In the genomic region with DNA sequence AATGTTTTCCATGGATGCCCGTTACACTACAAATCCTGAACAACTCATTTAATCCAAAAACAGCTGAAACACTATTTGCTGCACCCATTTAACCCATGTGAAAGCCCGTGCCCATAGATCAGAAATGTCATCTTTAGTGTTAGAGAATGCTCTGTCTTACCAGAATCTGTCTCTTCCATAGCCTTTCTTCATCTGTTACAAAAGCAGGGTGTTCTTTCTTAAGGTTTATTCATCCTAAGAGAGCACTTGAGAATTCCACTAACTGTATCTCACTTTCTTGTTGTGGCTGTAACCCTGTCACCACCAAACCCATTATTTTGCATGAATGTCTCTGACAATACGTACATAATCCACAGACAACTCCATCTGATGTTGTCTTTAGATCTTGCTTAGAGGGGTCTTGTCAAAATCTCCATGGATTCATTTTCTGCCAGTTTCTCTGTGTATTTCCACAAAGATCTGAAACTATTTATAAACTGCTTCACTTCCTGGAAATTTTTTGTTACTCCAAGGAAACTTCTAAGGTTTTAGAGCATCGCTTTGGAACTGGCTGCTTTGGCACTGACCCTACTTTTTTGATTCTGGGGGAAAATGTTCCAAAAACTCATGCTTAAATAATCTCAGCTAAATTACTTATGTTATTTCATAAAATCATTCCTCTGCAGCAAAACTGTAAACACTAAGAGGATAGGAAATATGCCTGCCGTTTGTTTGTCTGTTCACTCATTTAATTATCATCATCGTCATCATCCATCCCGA, we compare ENCODE assay signal across 15 cellular contexts.
DNase-seq lines count a peak whose midpoint lies in the region; ATAC-seq and TF ChIP-seq lines count a peak whose summit lies in the region.
"Had no signal": no experiment of that assay in that cellular context is flagged by ENCODE, and none has a peak within 500 bp of the region (broad histone marks: within the 10 kb centered on the region; RNA-seq: fewer than 3 reads in every experiment).

No MANE protein-coding gene starts in this region.

- WGBS in adrenal gland, 4 donors, result 60 to 66% (median 63%) methylated on average over 7 of the region's 7 CpGs
- WGBS in esophagus squamous epithelium, 2 donors, result 73 to 74% methylated on average over 7 of the region's 7 CpGs
- 56 to 66% methylated on average over 7 of the region's 7 CpGs for WGBS in thyroid gland, 2 donors

- TF ChIP-seq POLR2A in adrenal gland (IDR thresholded peaks at IDR 0.05), result no peak
- TF ChIP-seq POLR2A in esophagus squamous epithelium (IDR thresholded peaks at IDR 0.05), result no peak
- no peak for TF ChIP-seq POLR2A in thyroid gland (IDR thresholded peaks at IDR 0.05)

- H3K27me3 ChIP-seq in adrenal gland, result no peaks in the 10 kb centered on the region
- H3K27me3 ChIP-seq in esophagus squamous epithelium, result no peaks in the 10 kb centered on the region
- H3K27me3 ChIP-seq in thyroid gland, result no peaks in the 10 kb centered on the region

- TF ChIP-seq CTCF in adrenal gland (IDR thresholded peaks at IDR 0.05), result no peak
- TF ChIP-seq CTCF in esophagus squamous epithelium (IDR thresholded peaks at IDR 0.05), result no peak
- no peak for TF ChIP-seq CTCF in osteocyte (IDR thresholded peaks at IDR 0.05)
- TF ChIP-seq CTCF in thyroid gland (IDR thresholded peaks at IDR 0.05), result no peak

- H3K27ac Mint-ChIP-seq in osteocyte (ENCODE audit: unreplicated experiment), result peak overlapping the region; percentile 90
- H3K27ac Mint-ChIP-seq in activated naive CD4-positive, alpha-beta T cell treated with anti-CD3 and anti-CD28 coated beads, Interleukin-2, amount 50 U/mL, for 72 hours, result no peak overlapping the region
- no peak overlapping the region for H3K27ac Mint-ChIP-seq in stimulated activated naive CD8-positive, alpha-beta T cell treated with anti-CD3 and anti-CD28 coated beads, Interleukin-15, amount 100 ng/mL, for 72 hours
- H3K27ac Mint-ChIP-seq: activated CD8-positive, alpha-beta T cell treated with anti-CD3 and anti-CD28 coated beads, Interleukin-2, amount 10 ng/mL, durations not matched to agents 7 days and 5 days; naive thymus-derived CD4-positive, alpha-beta T cell had no signal

- no peak overlapping the region for H3K4me3 ChIP-seq in adrenal gland
- H3K4me3 ChIP-seq in esophagus squamous epithelium, result no peak overlapping the region
- no peak overlapping the region for H3K4me3 ChIP-seq in thyroid gland (replicated peaks in 1 of 3)

- ATAC-seq in HG03442 (IDR thresholded peaks at IDR 0.05; ENCODE audit: unreplicated experiment), result no peak
- ATAC-seq in activated naive CD4-positive, alpha-beta T cell treated with anti-CD3 and anti-CD28 coated beads, Interleukin-2, amount 50 U/mL, for 72 hours, result no peak
- no peak for ATAC-seq in stimulated activated naive CD8-positive, alpha-beta T cell treated with anti-CD3 and anti-CD28 coated beads, Interleukin-15, amount 100 ng/mL, for 72 hours
- ATAC-seq: activated CD8-positive, alpha-beta T cell treated with anti-CD3 and anti-CD28 coated beads, Interleukin-2, amount 10 ng/mL, durations not matched to agents 7 days and 5 days; naive thymus-derived CD4-positive, alpha-beta T cell had no signal

- no peaks in the 10 kb centered on the region for H3K36me3 Mint-ChIP-seq in osteocyte (ENCODE audit: unreplicated experiment)
- H3K36me3 Mint-ChIP-seq in activated naive CD4-positive, alpha-beta T cell treated with anti-CD3 and anti-CD28 coated beads, Interleukin-2, amount 50 U/mL, for 72 hours, result no peaks in the 10 kb centered on the region
- H3K36me3 Mint-ChIP-seq: naive thymus-derived CD4-positive, alpha-beta T cell had no signal

- H3K4me1 Mint-ChIP-seq in osteocyte (ENCODE audit: unreplicated experiment), result peaks cover 59% of the 10 kb centered on the region
- H3K4me1 Mint-ChIP-seq in stimulated activated naive CD8-positive, alpha-beta T cell treated with anti-CD3 and anti-CD28 coated beads, Interleukin-15, amount 100 ng/mL, for 72 hours, result peaks cover 6% of the 10 kb centered on the region

- no peaks in the 10 kb centered on the region for H3K36me3 ChIP-seq in adrenal gland (replicated peaks in 1 of 2)
- H3K36me3 ChIP-seq in esophagus squamous epithelium, result no peaks in the 10 kb centered on the region
- H3K36me3 ChIP-seq in thyroid gland, result no peaks in the 10 kb centered on the region

- H3K27ac ChIP-seq in adrenal gland (peak overlapping the region; percentile 49 to 91 (median 85)), esophagus squamous epithelium (peak overlapping the region in 3 of 4 donors; percentile 50 to 72 (median 59)), thyroid gland (peak overlapping the region in 2 of 3 donors; percentile 32 to 63)
- H3K27ac ChIP-seq: RWPE1 had no signal

- no peak overlapping the region for H3K4me3 Mint-ChIP-seq in osteocyte (ENCODE audit: unreplicated experiment)
- H3K4me3 Mint-ChIP-seq in stimulated activated naive CD8-positive, alpha-beta T cell treated with anti-CD3 and anti-CD28 coated beads, Interleukin-15, amount 100 ng/mL, for 72 hours, result no peak overlapping the region
- H3K4me3 Mint-ChIP-seq: activated CD8-positive, alpha-beta T cell treated with anti-CD3 and anti-CD28 coated beads, Interleukin-2, amount 10 ng/mL, durations not matched to agents 7 days and 5 days; naive thymus-derived CD4-positive, alpha-beta T cell had no signal

- no peaks in the 10 kb centered on the region for H3K27me3 Mint-ChIP-seq in osteocyte (ENCODE audit: unreplicated experiment)
- H3K27me3 Mint-ChIP-seq in stimulated activated naive CD8-positive, alpha-beta T cell treated with anti-CD3 and anti-CD28 coated beads, Interleukin-15, amount 100 ng/mL, for 72 hours, result peaks cover 15% of the 10 kb centered on the region

- no peak for DNase-seq in adrenal gland
- DNase-seq in esophagus squamous epithelium (lab: John Stamatoyannopoulos, UW), result no peak
- DNase-seq in osteocyte (ENCODE audit: extremely low spot score, unreplicated experiment), result no peak
- DNase-seq in thyroid gland, result no peak
- no peak for DNase-seq in DMS 273 (lab: John Stamatoyannopoulos, UW; ENCODE audit: unreplicated experiment)
- no peak for DNase-seq in activated naive CD4-positive, alpha-beta T cell treated with anti-CD3 and anti-CD28 coated beads, Interleukin-2, amount 50 U/mL, for 72 hours (ENCODE audit: low spot score in 2 of 2)
- DNase-seq in stimulated activated naive CD8-positive, alpha-beta T cell treated with anti-CD3 and anti-CD28 coated beads, Interleukin-15, amount 100 ng/mL, for 72 hours, result no peak
- DNase-seq: activated CD8-positive, alpha-beta T cell treated with anti-CD3 and anti-CD28 coated beads, Interleukin-2, amount 10 ng/mL, durations not matched to agents 7 days and 5 days; DND-41; foreskin melanocyte; Karpas-422; naive thymus-derived CD4-positive, alpha-beta T cell; NCI-H187 had no signal

- intact Hi-C loops in adrenal gland (cut with DNase I), result no loop called here
- intact Hi-C loops in esophagus squamous epithelium (cut with DNase I), result no loop called here
- intact Hi-C loops in thyroid gland (cut with DNase I), result no loop called here

- no peaks in the 10 kb centered on the region for H3K9me3 ChIP-seq in adrenal gland (replicated peaks in 1 of 3)
- no peaks in the 10 kb centered on the region for H3K9me3 ChIP-seq in esophagus squamous epithelium
- no peaks in the 10 kb centered on the region for H3K9me3 ChIP-seq in thyroid gland

- peaks cover 4% of the 10 kb centered on the region for H3K9me3 Mint-ChIP-seq in osteocyte (ENCODE audit: unreplicated experiment)
- no peaks in the 10 kb centered on the region for H3K9me3 Mint-ChIP-seq in activated naive CD4-positive, alpha-beta T cell treated with anti-CD3 and anti-CD28 coated beads, Interleukin-2, amount 50 U/mL, for 72 hours
- no peaks in the 10 kb centered on the region for H3K9me3 Mint-ChIP-seq in stimulated activated naive CD8-positive, alpha-beta T cell treated with anti-CD3 and anti-CD28 coated beads, Interleukin-15, amount 100 ng/mL, for 72 hours
- H3K9me3 Mint-ChIP-seq: naive thymus-derived CD4-positive, alpha-beta T cell had no signal

- H3K4me1 ChIP-seq in adrenal gland (replicated peaks in 1 of 2) (peaks cover 23 to 43% of the 10 kb centered on the region in 2 donors), esophagus squamous epithelium (peaks cover 9 to 52% (median 25%) of the 10 kb centered on the region in 3 donors), thyroid gland (peaks cover 18 to 25% of the 10 kb centered on the region in 2 donors)
